In genomic region chr1:114282751-114283403, GRCh38 we compare ENCODE assay signal across 8 cellular contexts.
A peak's percentile ranks its signal among the peaks of the same experiment; 100 is the strongest.
DNase-seq lines count a peak whose midpoint lies in the region; ATAC-seq and TF ChIP-seq lines count a peak whose summit lies in the region.

No MANE protein-coding gene starts in this region.

- H3K4me1 ChIP-seq in thoracic aorta (ENCODE audit: control insufficient read depth in 1 of 2, low read depth in 2 of 2): no peaks in the 10 kb centered on the region

- no peak overlapping the region for H3K27ac ChIP-seq in thoracic aorta

- ATAC-seq in thoracic aorta (ENCODE audit: insufficient number of reproducible peaks, low FRiP score, low read depth): peak; percentile 76

- peaks cover 3% of the 10 kb centered on the region; the same call in 1 of the 2 replicates for H3K27me3 ChIP-seq in MG63
- no peaks in the 10 kb centered on the region for H3K27me3 ChIP-seq in thoracic aorta (replicated peaks; ENCODE audit: insufficient read depth)

- H3K36me3 ChIP-seq in MG63: no peaks in the 10 kb centered on the region
- H3K36me3 ChIP-seq in thoracic aorta: no peaks in the 10 kb centered on the region

- TF ChIP-seq CTCF in fibroblast of villous mesenchyme (IDR thresholded peaks at IDR 0.05; ENCODE audit: insufficient read depth, low read depth, low read length): peak; percentile 96
- TF ChIP-seq CTCF in thoracic aorta (IDR thresholded peaks at IDR 0.05): peak; percentile 81

- DNase-seq in ELF-1 (ENCODE audit: low read depth, low spot score) (peak; percentile 85), H4 (ENCODE audit: low spot score) (peak; percentile 71), MG63 (peak; percentile 76), RPMI8226 (peak; percentile 74), fibroblast of villous mesenchyme (ENCODE audit: low read depth) (peak; percentile 89), nucleus accumbens (lab: John Stamatoyannopoulos, UW) (peak in 54 of 56 donors; percentile 6 to 94 (median 62)), thoracic aorta (ENCODE audit: low spot score) (peak; percentile 63)
- DNase-seq in activated T-helper 1 cell treated with anti-CD3 and anti-CD28 coated beads, Interleukin-2, amount 50 U/mL, for 16 hours (ENCODE audit: low read depth in 1 of 2, low spot score in 1 of 2): peak; percentile 67 to 68

- H3K4me3 ChIP-seq in MG63: no peak overlapping the region
- H3K4me3 ChIP-seq in fibroblast of villous mesenchyme (ENCODE audit: low read depth, low read length): no peak overlapping the region
- H3K4me3 ChIP-seq in thoracic aorta: no peak overlapping the region

- no peaks in the 10 kb centered on the region for H3K9me3 ChIP-seq in MG63
- no peaks in the 10 kb centered on the region for H3K9me3 ChIP-seq in thoracic aorta
